ENCODE assay signal across 9 cellular contexts in the genomic region with DNA sequence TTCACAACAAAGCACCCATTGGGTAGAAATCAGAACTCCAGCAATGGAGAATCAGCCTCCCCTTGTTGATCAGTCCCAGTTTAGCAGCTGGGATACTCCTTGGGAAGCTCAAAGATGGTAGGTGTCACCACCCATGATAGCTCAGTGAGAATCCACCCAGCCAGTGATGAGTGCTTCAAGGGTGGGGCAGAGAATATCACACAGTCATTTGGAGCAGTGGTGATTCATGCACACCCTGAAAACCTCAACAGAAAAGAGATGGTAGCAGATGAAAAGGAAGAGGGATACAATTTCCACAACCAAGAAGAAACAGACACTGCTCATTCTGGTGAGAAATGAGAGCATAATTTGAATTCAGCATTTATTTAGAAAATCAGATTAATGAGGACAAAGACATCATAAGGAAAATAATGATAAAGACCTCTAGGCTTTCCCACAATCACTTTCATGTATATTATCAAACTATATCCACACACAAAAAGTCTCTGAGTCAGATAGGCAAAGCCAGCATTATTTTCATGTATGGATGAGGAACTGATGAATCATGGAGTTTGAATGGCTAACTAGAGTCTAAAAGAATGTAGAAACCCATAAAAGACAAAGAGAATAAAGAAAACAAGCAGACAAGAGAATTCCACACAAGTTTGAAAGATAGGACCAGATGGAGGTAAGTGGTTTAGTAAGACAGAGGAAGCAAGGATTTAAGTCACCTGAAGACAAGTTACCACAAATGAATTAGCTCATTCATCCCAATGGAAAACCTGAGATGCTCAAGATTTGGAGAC.
DNase-seq lines count a peak whose midpoint lies in the region; ATAC-seq, FAIRE-seq and TF ChIP-seq lines count a peak whose summit lies in the region.
"Had no signal": no experiment of that assay in that cellular context is flagged by ENCODE, and none has a peak within 500 bp of the region (broad histone marks: within the 10 kb centered on the region; RNA-seq: fewer than 3 reads in every experiment).

No MANE protein-coding gene starts in this region.

- H3K36me3 ChIP-seq in astrocyte (ENCODE audit: insufficient read depth, low read length): no peaks in the 10 kb centered on the region

- peak overlapping the region; percentile 41 for H3K27ac Mint-ChIP-seq in activated CD8-positive, alpha-beta T cell treated with anti-CD3 and anti-CD28 coated beads for 36 hours
- H3K27ac Mint-ChIP-seq in activated CD8-positive, alpha-beta T cell treated with anti-CD3 and anti-CD28 coated beads, Interleukin-2, amount 10 ng/mL, durations not matched to agents 7 days and 5 days: no peak overlapping the region
- H3K27ac Mint-ChIP-seq in astrocyte (ENCODE audit: unreplicated experiment): no peak overlapping the region

- DNase-seq in activated CD8-positive, alpha-beta T cell treated with anti-CD3 and anti-CD28 coated beads for 36 hours: peak; percentile 63
- no peak for DNase-seq in activated CD8-positive, alpha-beta T cell treated with anti-CD3 and anti-CD28 coated beads, Interleukin-2, amount 10 ng/mL, durations not matched to agents 7 days and 5 days
- DNase-seq in astrocyte (ENCODE audit: low read depth) (peak; percentile 92), KBM-7 (no peak), germinal center (ENCODE audit: low spot score) (no peak), GOT3 (lab: John Stamatoyannopoulos, UW) (no peak)
- peak; percentile 57 for DNase-seq in stimulated activated CD4-positive, alpha-beta T cell treated with anti-CD3 and anti-CD28 coated beads, Interleukin-1b, Interleukin-23, amount 100 ng/mL, for 48 hours

- TF ChIP-seq CTCF in activated CD8-positive, alpha-beta T cell treated with anti-CD3 and anti-CD28 coated beads for 36 hours (IDR thresholded peaks at IDR 0.05): no peak
- no peak for TF ChIP-seq CTCF in astrocyte (IDR thresholded peaks at IDR 0.05; ENCODE audit: insufficient read depth, low read depth, low read length)

- H3K4me2 ChIP-seq in astrocyte (ENCODE audit: low read length): peak overlapping the region; percentile 76

- peak; percentile 90 for ATAC-seq in activated CD8-positive, alpha-beta T cell treated with anti-CD3 and anti-CD28 coated beads for 36 hours
- no peak for ATAC-seq in activated CD8-positive, alpha-beta T cell treated with anti-CD3 and anti-CD28 coated beads, Interleukin-2, amount 10 ng/mL, durations not matched to agents 7 days and 5 days
- peak; percentile 48 for ATAC-seq in HG03378 (IDR thresholded peaks at IDR 0.05; ENCODE audit: unreplicated experiment)

- in situ Hi-C loops in KBM-7 (cut with MboI; ENCODE audit: low pct_unique_long_range_greater_than_20kb, low sequenced_read_pairs): no loop called here

- CTCF ChIA-PET in activated CD8-positive, alpha-beta T cell treated with anti-CD3 and anti-CD28 coated beads for 36 hours (lab: Charles Lee): interaction anchor here (1.0 to 1.4 kb wide), 3 partner anchors 25 to 176 kb away, joined by 3 to 5 read pairs (median 3); no protein-coding TSS in a partner anchor
- CTCF ChIA-PET in activated CD8-positive, alpha-beta T cell treated with anti-CD3 and anti-CD28 coated beads, Interleukin-2, amount 10 ng/mL, durations not matched to agents 7 days and 5 days (lab: Charles Lee): no interaction called here

- no peaks in the 10 kb centered on the region for H3K9me3 ChIP-seq in astrocyte (ENCODE audit: insufficient read depth, low read depth, low read length)

- H3K27ac ChIP-seq in astrocyte (ENCODE audit: low read depth, low read length): peak overlapping the region; percentile 96
- H3K27ac ChIP-seq: C4-2B had no signal

- peak overlapping the region; percentile 29 for H3K4me3 ChIP-seq in astrocyte (ENCODE audit: insufficient read depth, low read depth, low read length)

- H3K4me1 ChIP-seq in astrocyte (ENCODE audit: insufficient read depth, low read length): peaks cover 27% of the 10 kb centered on the region

- peak overlapping the region; percentile 64 for H3K9ac ChIP-seq in astrocyte (ENCODE audit: low read length)

- H4K20me1 ChIP-seq in astrocyte (ENCODE audit: insufficient read depth, low read length): no peaks in the 10 kb centered on the region

- intact Hi-C loops in activated CD8-positive, alpha-beta T cell treated with anti-CD3 and anti-CD28 coated beads for 36 hours (cut with micrococcal nuclease): loop anchor here (5.0 kb wide), 1 partner anchor 81 kb away; a partner anchor contains a TSS

- H3K79me2 ChIP-seq in astrocyte (ENCODE audit: insufficient read depth, low read length): no peaks in the 10 kb centered on the region

- H3K27me3 Mint-ChIP-seq in activated CD8-positive, alpha-beta T cell treated with anti-CD3 and anti-CD28 coated beads for 36 hours: peaks cover 22% of the 10 kb centered on the region
- peaks cover 15% of the 10 kb centered on the region for H3K27me3 Mint-ChIP-seq in activated CD8-positive, alpha-beta T cell treated with anti-CD3 and anti-CD28 coated beads, Interleukin-2, amount 10 ng/mL, durations not matched to agents 7 days and 5 days (ENCODE audit: low read depth)
- no peaks in the 10 kb centered on the region for H3K27me3 Mint-ChIP-seq in astrocyte (ENCODE audit: low read depth, unreplicated experiment)

- H2AFZ ChIP-seq in astrocyte (ENCODE audit: low read depth, low read length): no peak overlapping the region

- FAIRE-seq in astrocyte (lab: Jason Lieb, UNC): peak; percentile 96

- no peaks in the 10 kb centered on the region for H3K36me3 Mint-ChIP-seq in activated CD8-positive, alpha-beta T cell treated with anti-CD3 and anti-CD28 coated beads for 36 hours (ENCODE audit: low read depth)
- no peaks in the 10 kb centered on the region for H3K36me3 Mint-ChIP-seq in activated CD8-positive, alpha-beta T cell treated with anti-CD3 and anti-CD28 coated beads, Interleukin-2, amount 10 ng/mL, durations not matched to agents 7 days and 5 days (ENCODE audit: low read depth)
- no peaks in the 10 kb centered on the region for H3K36me3 Mint-ChIP-seq in astrocyte (ENCODE audit: low read depth, unreplicated experiment)

- no peaks in the 10 kb centered on the region for H3K27me3 ChIP-seq in astrocyte (ENCODE audit: insufficient read depth, low read length)

- no peak overlapping the region for H3K4me3 Mint-ChIP-seq in activated CD8-positive, alpha-beta T cell treated with anti-CD3 and anti-CD28 coated beads for 36 hours
- no peak overlapping the region for H3K4me3 Mint-ChIP-seq in activated CD8-positive, alpha-beta T cell treated with anti-CD3 and anti-CD28 coated beads, Interleukin-2, amount 10 ng/mL, durations not matched to agents 7 days and 5 days
- no peak overlapping the region for H3K4me3 Mint-ChIP-seq in astrocyte (ENCODE audit: unreplicated experiment)

- H3K9me3 Mint-ChIP-seq in activated CD8-positive, alpha-beta T cell treated with anti-CD3 and anti-CD28 coated beads for 36 hours: no peaks in the 10 kb centered on the region
- H3K9me3 Mint-ChIP-seq in activated CD8-positive, alpha-beta T cell treated with anti-CD3 and anti-CD28 coated beads, Interleukin-2, amount 10 ng/mL, durations not matched to agents 7 days and 5 days (ENCODE audit: insufficient read depth): no peaks in the 10 kb centered on the region
- H3K9me3 Mint-ChIP-seq in astrocyte (ENCODE audit: unreplicated experiment): no peaks in the 10 kb centered on the region

- H3K4me1 Mint-ChIP-seq in activated CD8-positive, alpha-beta T cell treated with anti-CD3 and anti-CD28 coated beads for 36 hours (ENCODE audit: low read depth): peaks cover 4% of the 10 kb centered on the region
- H3K4me1 Mint-ChIP-seq in activated CD8-positive, alpha-beta T cell treated with anti-CD3 and anti-CD28 coated beads, Interleukin-2, amount 10 ng/mL, durations not matched to agents 7 days and 5 days (ENCODE audit: low read depth): peaks cover 8% of the 10 kb centered on the region
- peaks cover 32% of the 10 kb centered on the region for H3K4me1 Mint-ChIP-seq in astrocyte (ENCODE audit: low read depth, unreplicated experiment)

- POLR2A ChIA-PET in activated CD8-positive, alpha-beta T cell treated with anti-CD3 and anti-CD28 coated beads for 36 hours (lab: Charles Lee): interaction anchor here (0.7 to 1.5 kb wide), 2 partner anchors 84 to 87 kb away, joined by 3 to 4 read pairs; no protein-coding TSS in a partner anchor
- POLR2A ChIA-PET in activated CD8-positive, alpha-beta T cell treated with anti-CD3 and anti-CD28 coated beads, Interleukin-2, amount 10 ng/mL, durations not matched to agents 7 days and 5 days (lab: Charles Lee): no interaction called here

Comparison
In these comparisons a context has a peak if more than half of its experiments do, and no peak if none do; other contexts are left out.
1. DNase-seq: peak in activated CD8-positive, alpha-beta T cell treated with anti-CD3 and anti-CD28 coated beads for 36 hours (single experiment), astrocyte (single experiment) and stimulated activated CD4-positive, alpha-beta T cell treated with anti-CD3 and anti-CD28 coated beads, Interleukin-1b, Interleukin-23, amount 100 ng/mL, for 48 hours (single experiment); none in activated CD8-positive, alpha-beta T cell treated with anti-CD3 and anti-CD28 coated beads, Interleukin-2, amount 10 ng/mL, durations not matched to agents 7 days and 5 days (single experiment), KBM-7 (single experiment), germinal center (single experiment) and GOT3 (single experiment).